Comparison of ENCODE assay signal across 15 cellular contexts in genomic region chr1:63126104-63126503, GRCh38.
"Had no signal": no experiment of that assay in that cellular context is flagged by ENCODE, and none has a peak within 500 bp of the region (broad histone marks: within the 10 kb centered on the region; RNA-seq: fewer than 3 reads in every experiment).

No MANE protein-coding gene starts in this region.

- H3K9me3 Mint-ChIP-seq: T-cell had no signal

- H3K9me3 ChIP-seq: left ventricle myocardium inferior, pancreas, sigmoid colon, stomach, testis had no signal

- H3K27ac Mint-ChIP-seq: T-cell had no signal

- H3K4me1 Mint-ChIP-seq: T-cell had no signal

- H3K4me3 Mint-ChIP-seq: T-cell had no signal

- H3K27ac ChIP-seq: left ventricle myocardium inferior, pancreas, sigmoid colon, stomach had no signal

- H3K36me3 Mint-ChIP-seq: T-cell had no signal

- H3K27me3 ChIP-seq: pancreas, sigmoid colon, stomach, testis had no signal

- H3K36me3 ChIP-seq: left ventricle myocardium inferior, pancreas, sigmoid colon, stomach had no signal

- H3K4me1 ChIP-seq: left ventricle myocardium inferior, pancreas, sigmoid colon, stomach, testis had no signal

- DNase-seq: activated CD4-positive, CD25-positive, alpha-beta regulatory T cell treated with anti-CD3 and anti-CD28 coated beads, Interleukin-2, amount 50 U/mL, for 72 hours; activated naive CD4-positive, alpha-beta T cell treated with Interleukin-2 at 50 U/mL for 16 hours; activated T-cell treated with anti-CD3 and anti-CD28 coated beads for 4 hours; aorta; kidney; left ventricle myocardium inferior; pancreas; sigmoid colon; stimulated activated CD4-positive, alpha-beta T cell treated with anti-CD3 and anti-CD28 coated beads, Interleukin-12 subunit alpha, Interleukin-12 subunit beta, amount 100 ng/mL, for 4 hours; stimulated activated CD4-positive, alpha-beta T cell treated with anti-CD3 and anti-CD28 coated beads, Interleukin-2, amount 100 ng/mL, for 24 hours; stomach; T-cell; T-helper 9 cell; testis had no signal

- H3K4me3 ChIP-seq: left ventricle myocardium inferior, pancreas, sigmoid colon, stomach, testis had no signal

- ATAC-seq: esophagus mucosa, pancreas, T-cell had no signal
